In the genomic region with DNA sequence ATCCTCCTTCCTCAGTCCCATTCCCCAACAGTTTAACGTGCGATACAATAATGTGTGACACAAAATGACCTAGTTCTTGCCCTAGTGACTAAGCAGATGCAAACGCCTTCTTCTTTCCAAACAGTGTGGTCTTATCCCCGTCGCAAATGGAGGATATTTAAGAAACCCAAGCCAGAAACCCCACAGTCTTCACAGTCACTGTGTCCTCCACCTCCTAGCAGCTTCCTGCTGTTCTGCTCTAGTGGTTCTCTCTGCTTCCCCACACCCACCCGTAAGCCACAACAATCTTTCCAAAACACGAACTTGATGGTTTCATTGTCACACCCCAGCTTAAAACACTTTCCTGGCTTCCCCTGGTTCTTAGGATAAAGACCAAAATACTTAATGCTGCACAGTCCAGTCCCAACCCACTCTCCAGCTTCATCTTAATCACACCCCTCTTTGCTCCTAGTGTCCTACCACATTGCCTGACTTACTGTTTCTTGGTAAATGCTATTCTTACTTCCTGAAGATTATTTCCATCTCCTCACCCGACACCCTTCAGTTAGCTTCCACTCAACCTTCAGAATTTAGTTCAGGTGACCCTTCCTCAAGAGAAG, we compare ENCODE assay signal across 10 cellular contexts. TPM values are rescaled to one million over a fixed set of nuclear protein-coding genes. Genes with fewer than 3 reads are reported as not detected.
DNase-seq lines count a peak whose midpoint lies in the region; ATAC-seq and TF ChIP-seq lines count a peak whose summit lies in the region.
"Had no signal": no experiment of that assay in that cellular context is flagged by ENCODE, and none has a peak within 500 bp of the region (broad histone marks: within the 10 kb centered on the region; RNA-seq: fewer than 3 reads in every experiment).

No MANE protein-coding gene starts in this region.

- H3K4me1 ChIP-seq in psoas muscle (peaks cover 16% of the 10 kb centered on the region), adrenal gland (replicated peaks in 1 of 2) (no peaks in the 10 kb centered on the region)

- TF ChIP-seq POLR2A in adrenal gland (IDR thresholded peaks at IDR 0.05) = no peak

- no peak for TF ChIP-seq CTCF in psoas muscle (IDR thresholded peaks at IDR 0.05)
- TF ChIP-seq CTCF in adrenal gland (IDR thresholded peaks at IDR 0.05) = no peak

- intact Hi-C loops in psoas muscle (cut with DNase I) = no loop called here
- intact Hi-C loops in adrenal gland (cut with DNase I) = no loop called here

- H3K27me3 ChIP-seq in psoas muscle (ENCODE audit: insufficient read depth in 3 of 3, low read length in 2 of 3) (no peaks in the 10 kb centered on the region), adrenal gland (no peaks in the 10 kb centered on the region)

- DNase-seq in UCSD-AML1 (lab: John Stamatoyannopoulos, UW; ENCODE audit: unreplicated experiment) (peak; percentile 20), psoas muscle (no peak), NCI-H748 (lab: John Stamatoyannopoulos, UW; ENCODE audit: unreplicated experiment) (no peak), adrenal gland (no peak)
- no peak for DNase-seq in effector CD4-positive, alpha-beta T cell
- DNase-seq: NCI-H1092 treated with DMSO at 0.1 percent for 48 hours had no signal

- H3K4me3 ChIP-seq in psoas muscle (no peak overlapping the region), adrenal gland (no peak overlapping the region)

- H3K36me3 ChIP-seq in psoas muscle (ENCODE audit: insufficient read depth in 1 of 2, low read depth in 1 of 2) = peaks cover 2 to 63% of the 10 kb centered on the region in 2 donors
- peaks cover 0 to 35% of the 10 kb centered on the region in 2 donors for H3K36me3 ChIP-seq in adrenal gland (replicated peaks in 1 of 2)

- 71 to 87% (median 76%) methylated on average over 8 of the region's 8 CpGs for WGBS in psoas muscle, 3 donors
- WGBS in adrenal gland, 4 donors = 78 to 88% (median 85%) methylated on average over 8 of the region's 8 CpGs

- ATAC-seq in GM18511 (IDR thresholded peaks at IDR 0.05; ENCODE audit: unreplicated experiment) (peak; percentile 87), HG02678 (IDR thresholded peaks at IDR 0.05; ENCODE audit: unreplicated experiment) (peak; percentile 76), psoas muscle (peak in 3 of 4 donors; percentile 26 to 32 (median 28)), GM18519 (IDR thresholded peaks at IDR 0.05; ENCODE audit: low FRiP score, unreplicated experiment) (no peak)
- ATAC-seq: SK-N-SH treated with all-trans-retinoic acid at 6 μM for 48 hours had no signal

- H3K27ac ChIP-seq in psoas muscle (peak overlapping the region; percentile 30), adrenal gland (no peak overlapping the region)

- no peaks in the 10 kb centered on the region for H3K9me3 ChIP-seq in psoas muscle
- H3K9me3 ChIP-seq in adrenal gland (replicated peaks in 1 of 3) = no peaks in the 10 kb centered on the region

RNA-seq across cellular contexts. Expression of gene ITM2B, which starts 32.3 kb away (rescaled TPM):
- 100 to 1,000 TPM; 122 to 219 (median 171) TPM for total RNA-seq in psoas muscle
- 100 to 1,000 TPM; 105 to 169 (median 117) TPM for polyA plus RNA-seq in psoas muscle
- 100 to 1,000 TPM; 582 to 935 (median 789) TPM for total RNA-seq in adrenal gland
- 1,000 to 10,000 TPM in 1 of 3 donors, 100 to 1,000 TPM in 2; 229 to 1,235 (median 504) TPM for polyA plus RNA-seq in adrenal gland

RNA-seq across cellular contexts. Expression of gene RB1, which starts 38.2 kb away (rescaled TPM):
- total RNA-seq in psoas muscle (10 to 100 TPM; 23.7 to 35.6 (median 30.7) TPM), adrenal gland (10 to 100 TPM; 26.1 to 78.0 (median 52.2) TPM)
- polyA plus RNA-seq in psoas muscle (10 to 100 TPM; 16.6 to 28.0 (median 25.4) TPM), adrenal gland (10 to 100 TPM; 10.4 to 42.6 (median 14.5) TPM)
